1 cellular context compared by ENCODE assay signal in genomic region chr3:172515130-172515918, GRCh38.
TF ChIP-seq lines count a peak whose summit lies in the region.

No MANE protein-coding gene starts in this region.

TF ChIP-seq in SK-N-SH treated with all-trans-retinoic acid at 6 μM for 48 hours, 23 proteins besides CTCF, POLR2A, EP300 and RAD21 (continued from another document):
- no peak for TF ChIP-seq TSHZ2 (CRISPR knock-in tag; IDR thresholded peaks at IDR 0.05)
- no peak for TF ChIP-seq CREB5 (CRISPR knock-in tag; IDR thresholded peaks at IDR 0.05; ENCODE audit: low read depth)
- no peak for TF ChIP-seq ZNF70 (CRISPR knock-in tag; IDR thresholded peaks at IDR 0.05)
- no peak for TF ChIP-seq GLIS3 (CRISPR knock-in tag; IDR thresholded peaks at IDR 0.05)
- no peak for TF ChIP-seq BACH2 (CRISPR knock-in tag; IDR thresholded peaks at IDR 0.05; ENCODE audit: borderline replicate concordance)
- TF ChIP-seq ESRRG (CRISPR knock-in tag; IDR thresholded peaks at IDR 0.05), result no peak
- TF ChIP-seq ZFP30 (CRISPR knock-in tag; IDR thresholded peaks at IDR 0.05), result no peak
- TF ChIP-seq CSDC2 (CRISPR knock-in tag; IDR thresholded peaks at IDR 0.05), result no peak
- TF ChIP-seq ZNF565 (CRISPR knock-in tag; conservative IDR thresholded peaks at IDR 0.05; ENCODE audit: low read depth), result no peak
- no peak for TF ChIP-seq RARB (CRISPR knock-in tag; IDR thresholded peaks at IDR 0.05)
- TF ChIP-seq ZFP3 (CRISPR knock-in tag; IDR thresholded peaks at IDR 0.05), result no peak
- no peak for TF ChIP-seq ZC3H10 (CRISPR knock-in tag; IDR thresholded peaks at IDR 0.05)
- no peak for TF ChIP-seq ARNTL (CRISPR knock-in tag; IDR thresholded peaks at IDR 0.05; ENCODE audit: borderline replicate concordance, low read depth)
- no peak for TF ChIP-seq TOX (CRISPR knock-in tag; IDR thresholded peaks at IDR 0.05; ENCODE audit: borderline replicate concordance)
- no peak for TF ChIP-seq SNAI2 (CRISPR knock-in tag; IDR thresholded peaks at IDR 0.05)
- TF ChIP-seq PPARA (CRISPR knock-in tag; IDR thresholded peaks at IDR 0.05; ENCODE audit: borderline replicate concordance), result no peak
